Comparison of ENCODE assay signal across 10 cellular contexts in genomic region chr14:66117600-66117999, GRCh38.
DNase-seq lines count a peak whose midpoint lies in the region; ATAC-seq and TF ChIP-seq lines count a peak whose summit lies in the region.
"Had no signal": no experiment of that assay in that cellular context is flagged by ENCODE, and none has a peak within 500 bp of the region (broad histone marks: within the 10 kb centered on the region; RNA-seq: fewer than 3 reads in every experiment).

No MANE protein-coding gene starts in this region.

- TF ChIP-seq CTCF in GM23338 (conservative IDR thresholded peaks at IDR 0.05; ENCODE audit: low read depth in 2 of 2) = no peak
- no peak for TF ChIP-seq CTCF in fibroblast of villous mesenchyme (IDR thresholded peaks at IDR 0.05; ENCODE audit: insufficient read depth, low read depth, low read length)
- no peak for TF ChIP-seq CTCF in retinal pigment epithelial cell (conservative IDR thresholded peaks at IDR 0.05; ENCODE audit: low read depth, low read length)

- H3K36me3 Mint-ChIP-seq in GM23338 (ENCODE audit: low read depth) = no peaks in the 10 kb centered on the region

- H4K20me1 ChIP-seq in GM23338 (replicated peaks; ENCODE audit: insufficient read depth) = no peaks in the 10 kb centered on the region

- peak overlapping the region; percentile 61 for H3K27ac Mint-ChIP-seq in GM23338

- DNase-seq in GM23338 (ENCODE audit: low spot score) = no peak
- peak; percentile 24 to 47 for DNase-seq in SW 1271 (lab: John Stamatoyannopoulos, UW)
- DNase-seq in fibroblast of villous mesenchyme (ENCODE audit: low read depth) = peak; percentile 11
- peak; percentile 20 for DNase-seq in retinal pigment epithelial cell (ENCODE audit: low read depth)
- DNase-seq in NCI-H2171 (lab: John Stamatoyannopoulos, UW) = no peak
- DNase-seq in SIG-M5 (lab: John Stamatoyannopoulos, UW) = no peak
- no peak for DNase-seq in effector CD8-positive, alpha-beta T cell (lab: John Stamatoyannopoulos, UW)
- DNase-seq: stimulated activated CD4-positive, alpha-beta T cell treated with anti-CD3 and anti-CD28 coated beads, Interleukin-4, amount 100 ng/mL, for 4 hours had no signal

- no peak overlapping the region for H3K4me3 ChIP-seq in GM23338
- no peak overlapping the region for H3K4me3 ChIP-seq in fibroblast of villous mesenchyme (ENCODE audit: low read depth, low read length)
- no peak overlapping the region for H3K4me3 ChIP-seq in retinal pigment epithelial cell (ENCODE audit: low read length)

- H3K27me3 ChIP-seq in GM23338 (ENCODE audit: insufficient read depth) = no peaks in the 10 kb centered on the region

- no peaks in the 10 kb centered on the region for H3K9me3 Mint-ChIP-seq in GM23338

- H3K36me3 ChIP-seq in GM23338 (ENCODE audit: insufficient read depth) = no peaks in the 10 kb centered on the region

- no peaks in the 10 kb centered on the region for H3K79me2 ChIP-seq in GM23338 (replicated peaks; ENCODE audit: insufficient read depth)

- peaks cover 25% of the 10 kb centered on the region for H3K4me1 Mint-ChIP-seq in GM23338

- H3F3A ChIP-seq in GM23338 (replicated peaks; ENCODE audit: low read depth) = no peaks in the 10 kb centered on the region

- ATAC-seq in GM23338 (no peak), GM18907 (IDR thresholded peaks at IDR 0.05; ENCODE audit: unreplicated experiment) (no peak)

- H3K4me1 ChIP-seq in GM23338 (ENCODE audit: insufficient read depth) = 0 out of 2 replicates have a peak, but pooled peaks cover 15% of the 10 kb centered on the region

- no peak overlapping the region for H3K4me2 ChIP-seq in GM23338

- H3K4me3 Mint-ChIP-seq in GM23338 = no peak overlapping the region
- H3K4me3 Mint-ChIP-seq: neural crest cell had no signal

- H3K27ac ChIP-seq in GM23338 (ENCODE audit: low read depth) = no peak overlapping the region

- H2AFZ ChIP-seq in GM23338 = peak overlapping the region; percentile 18; the same call in 1 of the 2 replicates

- H3K9me2 ChIP-seq in GM23338 (ENCODE audit: insufficient read depth) = peaks cover 1% of the 10 kb centered on the region; the same call in 1 of the 2 replicates

- H3K27me3 Mint-ChIP-seq in GM23338 (ENCODE audit: insufficient read depth, low read depth, poor library complexity) = no peaks in the 10 kb centered on the region

TF ChIP-seq in GM23338, 12 proteins besides CTCF, POLR2A, EP300 and RAD21:
- TF ChIP-seq ETS1 (IDR thresholded peaks at IDR 0.05) (no peak), POLR2AphosphoS5 (IDR thresholded peaks at IDR 0.05; ENCODE audit: low read depth) (no peak), CREB1 (CRISPR knock-in tag; IDR thresholded peaks at IDR 0.05; ENCODE audit: low read depth) (no peak), EZH2 (IDR thresholded peaks at IDR 0.05; ENCODE audit: low read depth, unreplicated experiment) (no peak), ZNF114 (CRISPR knock-in tag; IDR thresholded peaks at IDR 0.05) (no peak), REST (IDR thresholded peaks at IDR 0.05; ENCODE audit: unreplicated experiment) (no peak), EZH2phosphoT487 (IDR thresholded peaks at IDR 0.05; ENCODE audit: unreplicated experiment) (no peak), NANOG (IDR thresholded peaks at IDR 0.05; ENCODE audit: borderline replicate concordance) (no peak), JUNB (IDR thresholded peaks at IDR 0.05; ENCODE audit: unreplicated experiment) (no peak)

Comparison
In these comparisons a context has a peak if more than half of its experiments do, and no peak if none do; other contexts are left out.
1. DNase-seq: peak in SW 1271 (2 of 2), fibroblast of villous mesenchyme (single experiment) and retinal pigment epithelial cell (single experiment); none in GM23338 (single experiment), NCI-H2171 (single experiment), SIG-M5 (single experiment) and effector CD8-positive, alpha-beta T cell (single experiment).